9 cellular contexts compared by ENCODE assay signal in genomic region chr16:88535181-88535856, GRCh38. TPM values are rescaled to one million over a fixed set of nuclear protein-coding genes. Genes with fewer than 3 reads are reported as not detected.
DNase-seq lines count a peak whose midpoint lies in the region; ATAC-seq and TF ChIP-seq lines count a peak whose summit lies in the region.
"Had no signal": no experiment of that assay in that cellular context is flagged by ENCODE, and none has a peak within 500 bp of the region (broad histone marks: within the 10 kb centered on the region; RNA-seq: fewer than 3 reads in every experiment).

No MANE protein-coding gene starts in this region.

- H3K27me3 ChIP-seq in GM23338 (ENCODE audit: insufficient read depth) (no peaks in the 10 kb centered on the region), hepatocyte (peaks cover 5% of the 10 kb centered on the region)

- H3K9me3 ChIP-seq in hepatocyte (ENCODE audit: low read depth) = no peaks in the 10 kb centered on the region

- no peak overlapping the region for H3K27ac ChIP-seq in GM23338 (ENCODE audit: low read depth)
- H3K27ac ChIP-seq in hepatocyte = no peak overlapping the region
- H3K27ac ChIP-seq in skin epidermis = peak overlapping the region in 7 of 21 experiments; percentile 6 to 91 (median 41)

- no peaks in the 10 kb centered on the region for H4K20me1 ChIP-seq in GM23338 (replicated peaks; ENCODE audit: insufficient read depth)
- H4K20me1 ChIP-seq in hepatocyte (ENCODE audit: insufficient read depth, poor library complexity, severe bottlenecking) = no peaks in the 10 kb centered on the region

- POLR2A ChIA-PET in activated CD8-positive, alpha-beta T cell treated with anti-CD3 and anti-CD28 coated beads, Interleukin-2, amount 10 ng/mL, durations not matched to agents 7 days and 5 days (lab: Charles Lee) = interaction anchor here (1.0 kb wide), 1 partner anchor 25 kb away, joined by 3 read pairs; no protein-coding TSS in a partner anchor

- H3K27ac Mint-ChIP-seq in GM23338 = no peak overlapping the region
- H3K27ac Mint-ChIP-seq in activated CD8-positive, alpha-beta T cell treated with anti-CD3 and anti-CD28 coated beads, Interleukin-2, amount 10 ng/mL, durations not matched to agents 7 days and 5 days = peak overlapping the region; percentile 88

- peaks cover 16% of the 10 kb centered on the region for H3K27me3 Mint-ChIP-seq in GM23338 (ENCODE audit: insufficient read depth, low read depth, poor library complexity)
- H3K27me3 Mint-ChIP-seq in activated CD8-positive, alpha-beta T cell treated with anti-CD3 and anti-CD28 coated beads, Interleukin-2, amount 10 ng/mL, durations not matched to agents 7 days and 5 days (ENCODE audit: low read depth) = peaks cover 2% of the 10 kb centered on the region

- H2AFZ ChIP-seq in GM23338 (no peak overlapping the region), hepatocyte (no peak overlapping the region)

- H3K9me3 Mint-ChIP-seq in GM23338 = no peaks in the 10 kb centered on the region; the same call in 2 of the 3 replicates
- no peaks in the 10 kb centered on the region for H3K9me3 Mint-ChIP-seq in activated CD8-positive, alpha-beta T cell treated with anti-CD3 and anti-CD28 coated beads, Interleukin-2, amount 10 ng/mL, durations not matched to agents 7 days and 5 days (ENCODE audit: insufficient read depth)

- peak overlapping the region; percentile 81 for H3K4me2 ChIP-seq in GM23338
- H3K4me2 ChIP-seq in hepatocyte = peak overlapping the region; percentile 77

- H3K4me1 Mint-ChIP-seq in GM23338 = peaks cover 10% of the 10 kb centered on the region
- H3K4me1 Mint-ChIP-seq in activated CD8-positive, alpha-beta T cell treated with anti-CD3 and anti-CD28 coated beads, Interleukin-2, amount 10 ng/mL, durations not matched to agents 7 days and 5 days (ENCODE audit: low read depth) = peaks cover 9% of the 10 kb centered on the region

- peaks cover 3% of the 10 kb centered on the region; the same call in 2 of the 3 replicates for H3K36me3 Mint-ChIP-seq in GM23338 (ENCODE audit: low read depth)
- peaks cover 10% of the 10 kb centered on the region for H3K36me3 Mint-ChIP-seq in activated CD8-positive, alpha-beta T cell treated with anti-CD3 and anti-CD28 coated beads, Interleukin-2, amount 10 ng/mL, durations not matched to agents 7 days and 5 days (ENCODE audit: low read depth)

- no peak for DNase-seq in GM23338 (ENCODE audit: low spot score)
- no peak for DNase-seq in activated CD8-positive, alpha-beta T cell treated with anti-CD3 and anti-CD28 coated beads, Interleukin-2, amount 10 ng/mL, durations not matched to agents 7 days and 5 days
- DNase-seq in hepatocyte (ENCODE audit: low spot score) = no peak
- no peak for DNase-seq in GM20000 (ENCODE audit: low spot score)
- no peak for DNase-seq in left lobe of liver (ENCODE audit: low spot score)
- DNase-seq: NCI-H1092 treated with DMSO at 0.1 percent for 48 hours had no signal

- H3K4me1 ChIP-seq in GM23338 (ENCODE audit: insufficient read depth) = no peaks in the 10 kb centered on the region; the same call in 1 of the 2 replicates
- H3K4me1 ChIP-seq in hepatocyte (ENCODE audit: insufficient read depth) = peaks cover 1% of the 10 kb centered on the region

- H3K36me3 ChIP-seq in GM23338 (ENCODE audit: insufficient read depth) (no peaks in the 10 kb centered on the region), hepatocyte (replicated peaks; ENCODE audit: insufficient read depth, low read depth) (no peaks in the 10 kb centered on the region)

- H3K9me2 ChIP-seq in GM23338 (ENCODE audit: insufficient read depth) = no peaks in the 10 kb centered on the region
- H3K9me2 ChIP-seq in hepatocyte (replicated peaks; ENCODE audit: insufficient read depth) = no peaks in the 10 kb centered on the region

- H3F3A ChIP-seq in GM23338 (replicated peaks; ENCODE audit: low read depth) = peaks cover 5% of the 10 kb centered on the region; the same call in 1 of the 2 replicates

- H3K4me3 ChIP-seq in GM23338 = peak overlapping the region; percentile 63
- no peak overlapping the region for H3K4me3 ChIP-seq in hepatocyte
- peak overlapping the region; percentile 20 to 74 (median 36) for H3K4me3 ChIP-seq in skin epidermis

- H3K4me3 Mint-ChIP-seq in GM23338 = peak overlapping the region; percentile 80
- peak overlapping the region; percentile 73 for H3K4me3 Mint-ChIP-seq in activated CD8-positive, alpha-beta T cell treated with anti-CD3 and anti-CD28 coated beads, Interleukin-2, amount 10 ng/mL, durations not matched to agents 7 days and 5 days

- ATAC-seq in GM23338 (no peak), left lobe of liver (no peak), GM21529 (IDR thresholded peaks at IDR 0.05; ENCODE audit: unreplicated experiment) (no peak), GM21360 (IDR thresholded peaks at IDR 0.05; ENCODE audit: unreplicated experiment) (no peak)
- no peak for ATAC-seq in activated CD8-positive, alpha-beta T cell treated with anti-CD3 and anti-CD28 coated beads, Interleukin-2, amount 10 ng/mL, durations not matched to agents 7 days and 5 days

- no peaks in the 10 kb centered on the region for H3K79me2 ChIP-seq in GM23338 (replicated peaks; ENCODE audit: insufficient read depth)
- H3K79me2 ChIP-seq in hepatocyte = no peaks in the 10 kb centered on the region

- 95% methylated on average over 22 of the region's 22 CpGs for WGBS in hepatocyte (ENCODE audit: low lambda C conversion rate, missing lambda C conversion rate)

- CTCF ChIA-PET in activated CD8-positive, alpha-beta T cell treated with anti-CD3 and anti-CD28 coated beads, Interleukin-2, amount 10 ng/mL, durations not matched to agents 7 days and 5 days (lab: Charles Lee) = interaction anchor here (1.2 kb wide), 1 partner anchor 15 kb away, joined by 6 read pairs; no protein-coding TSS in a partner anchor

- TF ChIP-seq CTCF in GM23338 (conservative IDR thresholded peaks at IDR 0.05; ENCODE audit: low read depth in 2 of 2) (no peak), hepatocyte (IDR thresholded peaks at IDR 0.05; ENCODE audit: poor library complexity) (no peak), GM20000 (IDR thresholded peaks at IDR 0.05; ENCODE audit: extremely low read depth, missing control alignments) (no peak)

TF ChIP-seq in GM23338, 12 proteins besides CTCF, POLR2A, EP300 and RAD21 (continues in another document):
- TF ChIP-seq EZH2phosphoT487 (IDR thresholded peaks at IDR 0.05; ENCODE audit: unreplicated experiment) (no peak), ZNF114 (CRISPR knock-in tag; IDR thresholded peaks at IDR 0.05) (no peak), NANOG (IDR thresholded peaks at IDR 0.05; ENCODE audit: borderline replicate concordance) (no peak), ZNF331 (CRISPR knock-in tag; IDR thresholded peaks at IDR 0.05; ENCODE audit: low read depth) (no peak)

RNA-seq across cellular contexts. Expression of gene ZC3H18, which starts 34.9 kb away (rescaled TPM):
- 25.2 and 30.0 TPM in 2 replicates for total RNA-seq in GM23338 (2014; rRNA removed; shearing (Covaris generic))
- polyA plus RNA-seq in GM23338 (2016; fragmentation: Nextera tagmentation; extraction: Ambion mirVana) = 40.1 and 40.7 TPM in 2 replicates
- 10 to 100 TPM; 80.9 to 90.0 TPM for total RNA-seq in activated CD8-positive, alpha-beta T cell treated with anti-CD3 and anti-CD28 coated beads, Interleukin-2, amount 10 ng/mL, durations not matched to agents 7 days and 5 days
- 8.1 and 16.8 TPM in 2 replicates for total RNA-seq in hepatocyte
- 30.7 and 37.1 TPM in 2 replicates for polyA plus RNA-seq in hepatocyte
- 18.1 TPM for total RNA-seq in left lobe of liver
